In genomic region chr16:1909661-1910231, GRCh38 we compare ENCODE assay signal across 23 cellular contexts. TPM values are rescaled to one million over a fixed set of nuclear protein-coding genes. Genes with fewer than 3 reads are reported as not detected.
A peak's percentile ranks its signal among the peaks of the same experiment; 100 is the strongest.
DNase-seq lines count a peak whose midpoint lies in the region; ATAC-seq and TF ChIP-seq lines count a peak whose summit lies in the region.
"Had no signal": no experiment of that assay in that cellular context is flagged by ENCODE, and none has a peak within 500 bp of the region (broad histone marks: within the 10 kb centered on the region; RNA-seq: fewer than 3 reads in every experiment).

No MANE protein-coding gene starts in this region.

- no peak overlapping the region for H3K56ac ChIP-seq in H9 (ENCODE audit: insufficient read length, low read depth, low read length)

- no peak overlapping the region for H4K5ac ChIP-seq in H9 (ENCODE audit: insufficient read length, low read depth, low read length)

- ATAC-seq in GM19455 (IDR thresholded peaks at IDR 0.05; ENCODE audit: unreplicated experiment) = no peak
- ATAC-seq: activated CD4-positive, CD25-positive, alpha-beta regulatory T cell treated with anti-CD3 and anti-CD28 coated beads, Interleukin-2, amount 50 U/mL, for 24 hours had no signal

- WGBS in H9 (ENCODE audit: extremely low coverage, insufficient read length, low lambda C conversion rate) = no CpG with 5 or more reads among the region's 16 CpGs

- H3K4me3 ChIP-seq in adipocyte (ENCODE audit: low read length) (no peak overlapping the region), neural progenitor cell (no peak overlapping the region), MG63 (no peak overlapping the region)
- H3K4me3 ChIP-seq: left ventricle myocardium inferior had no signal

- H3K23ac ChIP-seq in H9 (ENCODE audit: insufficient read length, low read depth, low read length) = no peak overlapping the region

- peak; percentile 36 for DNase-seq in H9
- DNase-seq in NCI-H187 (lab: John Stamatoyannopoulos, UW) = peak; percentile 49 to 53
- DNase-seq in adipocyte (ENCODE audit: low read depth) = peak; percentile 15
- DNase-seq in neural progenitor cell (ENCODE audit: low spot score) = peak; percentile 8
- no peak for DNase-seq in stimulated activated CD4-positive, alpha-beta T cell treated with anti-CD3 and anti-CD28 coated beads, Interleukin-4, amount 100 ng/mL, for 24 hours
- DNase-seq in NCI-H345 treated with DMSO at 0.1 percent for 48 hours (lab: John Stamatoyannopoulos, UW; ENCODE audit: unreplicated experiment) = no peak
- DNase-seq in MG63 = no peak
- DNase-seq: brain microvascular endothelial cell; cortex of kidney; HCEC 1CT; Karpas-422; left ventricle myocardium inferior; NCI-H1105 treated with DMSO at 0.1 percent for 48 hours; OCI-M1; stimulated activated CD4-positive, alpha-beta T cell treated with anti-CD3 and anti-CD28 coated beads, Interleukin-4, amount 100 ng/mL, for 1 hour; T-helper 9 cell had no signal

- H3K79me1 ChIP-seq in H9 (ENCODE audit: insufficient read depth, low read depth, low read length, poor library complexity, severe bottlenecking) = no peaks in the 10 kb centered on the region

- no peak overlapping the region for H3K18ac ChIP-seq in H9 (ENCODE audit: insufficient read length, low read depth, low read length)

- no peak overlapping the region for H3K27ac Mint-ChIP-seq in H9
- no peak overlapping the region for H3K27ac Mint-ChIP-seq in neural progenitor cell
- H3K27ac Mint-ChIP-seq: activated T-helper 1 cell treated with anti-CD3 and anti-CD28 coated beads, Interleukin-12 subunit alpha, Interleukin-12 subunit beta, Interleukin-2, Interleukin-4 antibody, amounts not matched to agents 30 ng/mL and 10 ng/mL and 1 ng/mL, durations not matched to agents 14 hours and 24 hours and 36 hours had no signal

- no peak overlapping the region; the same call in 1 of the 2 replicates for H3K14ac ChIP-seq in H9 (ENCODE audit: insufficient read depth, low read length)

- H3K36me3 Mint-ChIP-seq in H9 (ENCODE audit: insufficient read depth in 1 of 3, low read depth in 3 of 3) (no peaks in the 10 kb centered on the region; a peak in 1 of 7 replicates), neural progenitor cell (no peaks in the 10 kb centered on the region)

- H2BK15ac ChIP-seq in H9 (ENCODE audit: low read depth, low read length) = no peak overlapping the region

- H3K9me3 Mint-ChIP-seq in H9 (no peaks in the 10 kb centered on the region), neural progenitor cell (no peaks in the 10 kb centered on the region)
- H3K9me3 Mint-ChIP-seq: activated T-helper 1 cell treated with anti-CD3 and anti-CD28 coated beads, Interleukin-12 subunit alpha, Interleukin-12 subunit beta, Interleukin-2, Interleukin-4 antibody, amounts not matched to agents 30 ng/mL and 10 ng/mL and 1 ng/mL, durations not matched to agents 14 hours and 24 hours and 36 hours had no signal

- H3K27me3 Mint-ChIP-seq in H9 (ENCODE audit: low read depth) (peaks cover 26% of the 10 kb centered on the region), neural progenitor cell (ENCODE audit: insufficient read depth, low read depth) (peaks cover 12% of the 10 kb centered on the region)

- no peaks in the 10 kb centered on the region for H3K23me2 ChIP-seq in H9 (ENCODE audit: insufficient read length, low read depth, low read length, poor library complexity, severe bottlenecking)

- H2BK5ac ChIP-seq in H9 (ENCODE audit: insufficient read length, low read length) = no peak overlapping the region

- H3K9me3 ChIP-seq in H9 (ENCODE audit: control insufficient read depth, low read depth, low read length) = no peaks in the 10 kb centered on the region
- no peaks in the 10 kb centered on the region for H3K9me3 ChIP-seq in adipocyte (ENCODE audit: control insufficient read depth, low read length)
- no peaks in the 10 kb centered on the region for H3K9me3 ChIP-seq in neural progenitor cell (ENCODE audit: low read depth)
- H3K9me3 ChIP-seq in MG63 = no peaks in the 10 kb centered on the region
- H3K9me3 ChIP-seq: left ventricle myocardium inferior had no signal

- H3K4ac ChIP-seq in H9 (ENCODE audit: low read depth, low read length) = no peak overlapping the region

- no peak overlapping the region for H2BK120ac ChIP-seq in H9 (ENCODE audit: low read depth, low read length, poor library complexity, severe bottlenecking)

- H2AFZ ChIP-seq in H9 (ENCODE audit: low read length) (no peak overlapping the region), neural progenitor cell (replicated peaks) (no peak overlapping the region)

- no peak overlapping the region for H3K27ac ChIP-seq in H9 (ENCODE audit: insufficient read length, low read depth, low read length)
- H3K27ac ChIP-seq in neural progenitor cell = no peak overlapping the region
- H3K27ac ChIP-seq: brain microvascular endothelial cell, left ventricle myocardium inferior had no signal

- H3T11ph ChIP-seq in H9 (ENCODE audit: low read length) = no peak overlapping the region

- TF ChIP-seq CTCF in H9 (conservative IDR thresholded peaks at IDR 0.05) = no peak
- TF ChIP-seq CTCF in neural progenitor cell (IDR thresholded peaks at IDR 0.05) = no peak

- H3K9ac ChIP-seq in H9 (ENCODE audit: extremely low read depth, insufficient read length, low read length) = no peak overlapping the region
- H3K9ac ChIP-seq in adipocyte (ENCODE audit: low read length) = no peak overlapping the region
- no peak overlapping the region for H3K9ac ChIP-seq in neural progenitor cell

- H4K20me1 ChIP-seq in H9 (ENCODE audit: control insufficient read depth, insufficient read depth, insufficient read length) (no peaks in the 10 kb centered on the region), neural progenitor cell (ENCODE audit: low read depth) (no peaks in the 10 kb centered on the region)

- no peak overlapping the region for H2AK5ac ChIP-seq in H9 (ENCODE audit: insufficient read length, low read length)

- H3K4me1 ChIP-seq in H9 (ENCODE audit: insufficient read depth, low read length) (no peaks in the 10 kb centered on the region; the same call in 1 of the 2 replicates), adipocyte (ENCODE audit: control insufficient read depth, insufficient read depth, low read length) (no peaks in the 10 kb centered on the region), neural progenitor cell (peaks cover 18% of the 10 kb centered on the region)
- H3K4me1 ChIP-seq: left ventricle myocardium inferior had no signal

- H3K4me2 ChIP-seq in H9 (ENCODE audit: insufficient read depth, insufficient read length, low read length) (no peak overlapping the region), neural progenitor cell (no peak overlapping the region)

- no peak overlapping the region for H2BK12ac ChIP-seq in H9 (ENCODE audit: insufficient read length, low read depth, low read length)

- H3K36me3 ChIP-seq in adipocyte (ENCODE audit: control insufficient read depth, insufficient read depth, low read length, severe bottlenecking) (no peaks in the 10 kb centered on the region), neural progenitor cell (no peaks in the 10 kb centered on the region), MG63 (no peaks in the 10 kb centered on the region)
- H3K36me3 ChIP-seq: brain microvascular endothelial cell, left ventricle myocardium inferior had no signal

- peaks cover 0 to 29% of the 10 kb centered on the region in 2 experiments; a peak in 2 of 4 replicates for H3K4me1 Mint-ChIP-seq in H9
- peaks cover 3% of the 10 kb centered on the region for H3K4me1 Mint-ChIP-seq in neural progenitor cell

- H4K8ac ChIP-seq in H9 (replicated peaks; ENCODE audit: insufficient read length, low read depth, low read length) = no peak overlapping the region

- H3K79me2 ChIP-seq in H9 (ENCODE audit: insufficient read depth, low read length) (no peaks in the 10 kb centered on the region), neural progenitor cell (ENCODE audit: low read depth) (no peaks in the 10 kb centered on the region)

- no peak overlapping the region for H2BK20ac ChIP-seq in H9 (ENCODE audit: low read depth, low read length, poor library complexity, severe bottlenecking)

- H3K27me3 ChIP-seq in H9 (ENCODE audit: insufficient read depth, low read length) (no peaks in the 10 kb centered on the region), adipocyte (replicated peaks; ENCODE audit: control insufficient read depth, insufficient read depth, low read length) (peaks cover 55% of the 10 kb centered on the region), neural progenitor cell (no peaks in the 10 kb centered on the region), MG63 (no peaks in the 10 kb centered on the region)

- no peak overlapping the region for H3K4me3 Mint-ChIP-seq in H9
- no peak overlapping the region for H3K4me3 Mint-ChIP-seq in neural progenitor cell
- H3K4me3 Mint-ChIP-seq: activated T-helper 1 cell treated with anti-CD3 and anti-CD28 coated beads, Interleukin-12 subunit alpha, Interleukin-12 subunit beta, Interleukin-2, Interleukin-4 antibody, amounts not matched to agents 30 ng/mL and 10 ng/mL and 1 ng/mL, durations not matched to agents 14 hours and 24 hours and 36 hours had no signal

- H3F3A ChIP-seq in neural progenitor cell (ENCODE audit: low read depth) = no peaks in the 10 kb centered on the region

- no peak overlapping the region for H4K91ac ChIP-seq in H9 (ENCODE audit: insufficient read length, low read depth, low read length)

RNA-seq across cellular contexts. Expression of gene HS3ST6, which starts 8.5 kb away (rescaled TPM):
- total RNA-seq in H9 (2021) = not detected in 2 replicates
- 1.1 TPM in 1 of 2 replicates, not detected in the other for total RNA-seq in neural progenitor cell (ENCODE audit: low replicate concordance)
- total RNA-seq in MG63 (2014; rRNA removed; shearing (Covaris generic); ENCODE audit: low replicate concordance) = not detected in 2 replicates
- total RNA-seq: activated T-helper 1 cell treated with anti-CD3 and anti-CD28 coated beads, Interleukin-12 subunit alpha, Interleukin-12 subunit beta, Interleukin-2, Interleukin-4 antibody, amounts not matched to agents 30 ng/mL and 10 ng/mL and 1 ng/mL, durations not matched to agents 14 hours and 24 hours and 36 hours; left ventricle myocardium inferior; mucosa of gallbladder; omental fat pad; temporal lobe had no signal

RNA-seq across cellular contexts. Expression of gene MSRB1, which starts 33.3 kb away (rescaled TPM):
- total RNA-seq in H9 (2021) (24.3 and 25.7 TPM in 2 replicates), neural progenitor cell (ENCODE audit: low replicate concordance) (19.4 and 26.9 TPM in 2 replicates)
- total RNA-seq in MG63 (2014; rRNA removed; shearing (Covaris generic); ENCODE audit: low replicate concordance) = 99.5 and 116 TPM in 2 replicates

RNA-seq across cellular contexts. Expression of gene MEIOB, which starts 37.8 kb away (rescaled TPM):
- total RNA-seq in H9 (2021) (1.3 and 1.6 TPM in 2 replicates), neural progenitor cell (ENCODE audit: low replicate concordance) (1.9 and 3.7 TPM in 2 replicates)
- 21.6 and 71.1 TPM in 2 replicates for total RNA-seq in MG63 (2014; rRNA removed; shearing (Covaris generic); ENCODE audit: low replicate concordance)
- total RNA-seq: activated T-helper 1 cell treated with anti-CD3 and anti-CD28 coated beads, Interleukin-12 subunit alpha, Interleukin-12 subunit beta, Interleukin-2, Interleukin-4 antibody, amounts not matched to agents 30 ng/mL and 10 ng/mL and 1 ng/mL, durations not matched to agents 14 hours and 24 hours and 36 hours; left ventricle myocardium inferior had no signal

RNA-seq across cellular contexts. Expression of gene RPL3L, which starts 44.7 kb away (rescaled TPM):
- 0.11 and 0.31 TPM in 2 replicates for total RNA-seq in H9 (2021)
- not detected in 2 replicates for total RNA-seq in neural progenitor cell (ENCODE audit: low replicate concordance)
- not detected in 2 replicates for total RNA-seq in MG63 (2014; rRNA removed; shearing (Covaris generic); ENCODE audit: low replicate concordance)
- total RNA-seq: G401, mucosa of gallbladder, omental fat pad, temporal lobe had no signal

RNA-seq across cellular contexts. Expression of gene NDUFB10, which starts 49.6 kb away (rescaled TPM):
- total RNA-seq in H9 (2021) (191 and 192 TPM in 2 replicates), neural progenitor cell (ENCODE audit: low replicate concordance) (155 and 160 TPM in 2 replicates)
- 406 and 819 TPM in 2 replicates for total RNA-seq in MG63 (2014; rRNA removed; shearing (Covaris generic); ENCODE audit: low replicate concordance)

Comparison
In these comparisons a context has a peak if more than half of its experiments do, and no peak if none do; other contexts are left out.
1. DNase-seq: peak in H9 (single experiment), NCI-H187 (2 of 2), adipocyte (single experiment) and neural progenitor cell (single experiment); none in stimulated activated CD4-positive, alpha-beta T cell treated with anti-CD3 and anti-CD28 coated beads, Interleukin-4, amount 100 ng/mL, for 24 hours (single experiment), NCI-H345 treated with DMSO at 0.1 percent for 48 hours (single experiment) and MG63 (single experiment).